ENCODE assay signal across 11 cellular contexts in genomic region chr1:209883341-209883971, GRCh38. TPM values are rescaled to one million over a fixed set of nuclear protein-coding genes. Genes with fewer than 3 reads are reported as not detected.
DNase-seq lines count a peak whose midpoint lies in the region; ATAC-seq, FAIRE-seq and TF ChIP-seq lines count a peak whose summit lies in the region.
"Had no signal": no experiment of that assay in that cellular context is flagged by ENCODE, and none has a peak within 500 bp of the region (broad histone marks: within the 10 kb centered on the region; RNA-seq: fewer than 3 reads in every experiment).

No MANE protein-coding gene starts in this region.

- DNase-seq in COLO829 (ENCODE audit: low spot score) = peak; percentile 81
- DNase-seq in NCI-H446 (lab: John Stamatoyannopoulos, UW) = peak; percentile 76 to 84
- DNase-seq in endothelial cell (ENCODE audit: low spot score) = no peak
- DNase-seq in GM12892 (ENCODE audit: insufficient read length) = no peak
- no peak for DNase-seq in NCI-H1436 (lab: John Stamatoyannopoulos, UW)
- DNase-seq in activated naive CD4-positive, alpha-beta T cell treated with anti-CD3 and anti-CD28 coated beads, Interleukin-2, amount 10 ng/mL, durations not matched to agents 7 days and 5 days = no peak
- DNase-seq: naive B cell, NCI-H2107 had no signal

- H3K27ac Mint-ChIP-seq in endothelial cell (ENCODE audit: unreplicated experiment) = peak overlapping the region; percentile 55
- no peak overlapping the region for H3K27ac Mint-ChIP-seq in activated naive CD4-positive, alpha-beta T cell treated with anti-CD3 and anti-CD28 coated beads, Interleukin-2, amount 10 ng/mL, durations not matched to agents 7 days and 5 days
- H3K27ac Mint-ChIP-seq: naive B cell; T-helper 1 cell treated with Interleukin-12 subunit alpha and Interleukin-12 subunit beta and Interleukin-4 antibody, amounts not matched to agents 30 μg/mL and 1 μg/mL, for 36 hours had no signal

- no peak overlapping the region for H3K4me3 Mint-ChIP-seq in endothelial cell (ENCODE audit: unreplicated experiment)
- H3K4me3 Mint-ChIP-seq in activated naive CD4-positive, alpha-beta T cell treated with anti-CD3 and anti-CD28 coated beads, Interleukin-2, amount 10 ng/mL, durations not matched to agents 7 days and 5 days = no peak overlapping the region
- H3K4me3 Mint-ChIP-seq: naive B cell; T-helper 1 cell treated with Interleukin-12 subunit alpha and Interleukin-12 subunit beta and Interleukin-4 antibody, amounts not matched to agents 30 μg/mL and 1 μg/mL, for 36 hours had no signal

- H3K4me1 Mint-ChIP-seq in endothelial cell (ENCODE audit: unreplicated experiment) = peaks cover 18% of the 10 kb centered on the region
- H3K4me1 Mint-ChIP-seq in activated naive CD4-positive, alpha-beta T cell treated with anti-CD3 and anti-CD28 coated beads, Interleukin-2, amount 10 ng/mL, durations not matched to agents 7 days and 5 days = no peaks in the 10 kb centered on the region
- H3K4me1 Mint-ChIP-seq: naive B cell had no signal

- no peak for TF ChIP-seq POLR2A in GM12892 (IDR thresholded peaks at IDR 0.05; ENCODE audit: low read depth, low read length)

- no peak for ATAC-seq in GM18873 (IDR thresholded peaks at IDR 0.05; ENCODE audit: low FRiP score, unreplicated experiment)

- peaks cover 1% of the 10 kb centered on the region for H3K27me3 Mint-ChIP-seq in endothelial cell (ENCODE audit: unreplicated experiment)
- peaks cover 19% of the 10 kb centered on the region for H3K27me3 Mint-ChIP-seq in activated naive CD4-positive, alpha-beta T cell treated with anti-CD3 and anti-CD28 coated beads, Interleukin-2, amount 10 ng/mL, durations not matched to agents 7 days and 5 days

- H3K4me3 ChIP-seq in neuron (ENCODE audit: low read length) = no peak overlapping the region

- peak overlapping the region; percentile 88 for H2AFZ ChIP-seq in neuron (ENCODE audit: low read depth, low read length)

- H3K36me3 Mint-ChIP-seq in endothelial cell (ENCODE audit: low read depth, unreplicated experiment) = no peaks in the 10 kb centered on the region
- no peaks in the 10 kb centered on the region for H3K36me3 Mint-ChIP-seq in activated naive CD4-positive, alpha-beta T cell treated with anti-CD3 and anti-CD28 coated beads, Interleukin-2, amount 10 ng/mL, durations not matched to agents 7 days and 5 days
- H3K36me3 Mint-ChIP-seq: naive B cell had no signal

- no peaks in the 10 kb centered on the region for H3K9me3 Mint-ChIP-seq in endothelial cell (ENCODE audit: unreplicated experiment)
- H3K9me3 Mint-ChIP-seq in activated naive CD4-positive, alpha-beta T cell treated with anti-CD3 and anti-CD28 coated beads, Interleukin-2, amount 10 ng/mL, durations not matched to agents 7 days and 5 days = no peaks in the 10 kb centered on the region
- H3K9me3 Mint-ChIP-seq: naive B cell; T-helper 1 cell treated with Interleukin-12 subunit alpha and Interleukin-12 subunit beta and Interleukin-4 antibody, amounts not matched to agents 30 μg/mL and 1 μg/mL, for 36 hours had no signal

- no peaks in the 10 kb centered on the region for H3K36me3 ChIP-seq in neuron (ENCODE audit: insufficient read depth, low read length)

- no peak for FAIRE-seq in GM12892 (lab: Jason Lieb, UNC)

- H3K4me1 ChIP-seq in neuron (ENCODE audit: insufficient read depth, low read length) = peaks cover 18% of the 10 kb centered on the region

- no peak for TF ChIP-seq CTCF in endothelial cell (IDR thresholded peaks at IDR 0.05; ENCODE audit: unreplicated experiment)

- H3K9me3 ChIP-seq in neuron (ENCODE audit: low read length) = no peaks in the 10 kb centered on the region

- H3K27me3 ChIP-seq in neuron (ENCODE audit: insufficient read depth, low read length) = no peaks in the 10 kb centered on the region

- CTCF ChIA-PET in activated naive CD4-positive, alpha-beta T cell treated with anti-CD3 and anti-CD28 coated beads, Interleukin-2, amount 10 ng/mL, durations not matched to agents 7 days and 5 days (lab: Charles Lee) = no interaction called here

RNA-seq across cellular contexts. Expression of gene SYT14, which starts 54.6 kb away (rescaled TPM):
- 9.7 TPM for total RNA-seq in endothelial cell (ENCODE audit: unreplicated experiment)
- polyA plus RNA-seq in GM12892 (2012; ENCODE audit: missing spikeins) = 0.02 TPM

RNA-seq across cellular contexts. Expression of gene UTP25, which starts 55.7 kb away (rescaled TPM):
- 4.6 TPM for total RNA-seq in endothelial cell (ENCODE audit: unreplicated experiment)
- polyA plus RNA-seq in GM12892 (2012; ENCODE audit: missing spikeins) = 4.0 TPM

Comparison
In these comparisons a context has a peak if more than half of its experiments do, and no peak if none do; other contexts are left out.
1. DNase-seq: peak in COLO829 (single experiment) and NCI-H446 (2 of 2); none in endothelial cell (single experiment), GM12892 (single experiment), NCI-H1436 (single experiment) and activated naive CD4-positive, alpha-beta T cell treated with anti-CD3 and anti-CD28 coated beads, Interleukin-2, amount 10 ng/mL, durations not matched to agents 7 days and 5 days (single experiment).